ENCODE assay signal across 8 cellular contexts in the genomic region with DNA sequence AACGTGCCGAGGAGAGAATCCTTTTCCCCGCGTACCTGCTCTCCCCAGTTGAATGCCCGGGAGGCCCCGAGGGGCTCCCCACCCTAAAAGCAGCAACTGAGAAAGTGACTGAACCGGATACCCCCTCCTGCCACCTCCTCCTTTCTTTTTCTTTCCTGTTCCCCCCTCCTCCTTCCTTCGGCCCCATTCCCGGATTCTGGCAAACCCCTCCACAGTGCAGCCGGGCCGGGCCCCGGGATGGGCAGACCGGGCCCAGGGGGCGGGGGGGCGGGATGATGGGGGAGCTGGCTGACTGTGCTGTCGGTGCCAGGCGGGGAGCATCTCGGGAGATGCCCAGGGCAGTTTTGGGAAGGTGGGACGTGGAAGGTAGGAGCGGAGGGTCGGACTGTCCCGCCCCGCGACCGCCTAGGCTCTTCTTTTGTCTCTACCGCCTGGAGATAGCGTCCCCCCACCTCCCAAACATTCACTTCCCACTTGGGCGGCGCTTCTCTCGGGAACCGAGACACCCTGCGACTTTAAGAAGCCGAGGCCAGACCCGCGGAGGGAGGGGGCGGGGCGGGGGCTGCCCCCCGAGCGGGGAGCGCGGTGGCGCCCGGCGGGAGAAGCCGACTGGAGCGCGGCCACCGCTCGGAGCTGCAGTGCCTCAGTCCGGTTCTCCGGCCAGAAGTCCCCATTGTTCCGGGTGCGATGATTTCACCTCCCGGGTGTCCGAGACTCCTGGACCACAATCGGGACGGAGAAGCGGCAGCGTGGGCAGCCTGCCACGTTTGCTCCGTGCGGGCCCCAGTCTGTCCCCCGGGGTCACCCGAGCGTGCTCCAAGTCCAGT. TPM values are rescaled to one million over a fixed set of nuclear protein-coding genes. Genes with fewer than 3 reads are reported as not detected.
DNase-seq lines count a peak whose midpoint lies in the region; ATAC-seq, FAIRE-seq and TF ChIP-seq lines count a peak whose summit lies in the region.

No MANE protein-coding gene starts in this region.

- no peak overlapping the region for H3K27ac Mint-ChIP-seq in T-helper 2 cell treated with Interferon-gamma antibody and Interleukin-4, amounts not matched to agents 5 μg/mL and 100 μg/mL, for 36 hours

- H3K9ac ChIP-seq in parathyroid adenoma: no peak overlapping the region

- peak overlapping the region; percentile 39 for H3K4me2 ChIP-seq in parathyroid adenoma (ENCODE audit: low read length)

- H3K36me3 ChIP-seq in esophagus muscularis mucosa (no peaks in the 10 kb centered on the region), parathyroid adenoma (ENCODE audit: control insufficient read depth, insufficient read depth, low read length) (no peaks in the 10 kb centered on the region)

- H3K27ac ChIP-seq in esophagus muscularis mucosa (replicated peaks in 1 of 4): peak overlapping the region in 1 of 4 donors; percentile 13
- no peak overlapping the region for H3K27ac ChIP-seq in parathyroid adenoma

- TF ChIP-seq EP300 in esophagus muscularis mucosa (IDR thresholded peaks at IDR 0.05): no peak

- peaks cover 83% of the 10 kb centered on the region for H3K27me3 Mint-ChIP-seq in T-helper 2 cell treated with Interferon-gamma antibody and Interleukin-4, amounts not matched to agents 5 μg/mL and 100 μg/mL, for 36 hours (ENCODE audit: low read depth)

- H3K4me1 Mint-ChIP-seq in T-helper 2 cell treated with Interferon-gamma antibody and Interleukin-4, amounts not matched to agents 5 μg/mL and 100 μg/mL, for 36 hours (ENCODE audit: low read depth): peaks cover 22% of the 10 kb centered on the region

- intact Hi-C loops in esophagus muscularis mucosa (cut with DNase I): no loop called here

- FAIRE-seq in RCC 7860 (lab: Jason Lieb, UNC): no peak

- H3K9me3 ChIP-seq in esophagus muscularis mucosa (no peaks in the 10 kb centered on the region), parathyroid adenoma (ENCODE audit: control insufficient read depth, low read length) (no peaks in the 10 kb centered on the region)

- H3K4me1 ChIP-seq in esophagus muscularis mucosa (peaks cover 43 to 55% (median 51%) of the 10 kb centered on the region in 4 donors), parathyroid adenoma (peaks cover 11% of the 10 kb centered on the region)

- H3K4me3 Mint-ChIP-seq in T-helper 2 cell treated with Interferon-gamma antibody and Interleukin-4, amounts not matched to agents 5 μg/mL and 100 μg/mL, for 36 hours: peak overlapping the region; percentile 75

- ATAC-seq in HG02588 (IDR thresholded peaks at IDR 0.05; ENCODE audit: unreplicated experiment): no peak

- H3K4me3 ChIP-seq in esophagus muscularis mucosa (peak overlapping the region; percentile 37 to 57 (median 44)), parathyroid adenoma (ENCODE audit: low read depth, low read length) (no peak overlapping the region)

- H3K27me3 ChIP-seq in esophagus muscularis mucosa (peaks cover 39 to 100% (median 99%) of the 10 kb centered on the region in 4 donors), parathyroid adenoma (ENCODE audit: control insufficient read depth, insufficient read depth, low read length) (peaks cover 13% of the 10 kb centered on the region)

- TF ChIP-seq CTCF in esophagus muscularis mucosa (IDR thresholded peaks at IDR 0.05) (no peak), parathyroid adenoma (IDR thresholded peaks at IDR 0.05) (no peak)

- no peak for TF ChIP-seq POLR2A in esophagus muscularis mucosa (IDR thresholded peaks at IDR 0.05; ENCODE audit: low read depth)

- DNase-seq in T-helper 2 cell treated with Interferon-gamma antibody and Interleukin-4, amounts not matched to agents 5 μg/mL and 100 μg/mL, for 36 hours (ENCODE audit: low spot score): no peak
- DNase-seq in T-helper 2 cell: no peak
- DNase-seq in RCC 7860 (ENCODE audit: low spot score): peak; percentile 28
- DNase-seq in esophagus muscularis mucosa (ENCODE audit: extremely low spot score): peak; percentile 87
- no peak for DNase-seq in stimulated activated CD4-positive, alpha-beta T cell treated with anti-CD3 and anti-CD28 coated beads, Interleukin-15, amount 100 ng/mL, for 24 hours
- DNase-seq in activated gamma-delta T cell treated with Interleukin-2 at 50 U/mL for 16 hours: no peak

- no peak overlapping the region for H2AFZ ChIP-seq in parathyroid adenoma

- no peaks in the 10 kb centered on the region for H3K79me2 ChIP-seq in parathyroid adenoma

- H3K9me3 Mint-ChIP-seq in T-helper 2 cell treated with Interferon-gamma antibody and Interleukin-4, amounts not matched to agents 5 μg/mL and 100 μg/mL, for 36 hours: no peaks in the 10 kb centered on the region

- H3K36me3 Mint-ChIP-seq in T-helper 2 cell treated with Interferon-gamma antibody and Interleukin-4, amounts not matched to agents 5 μg/mL and 100 μg/mL, for 36 hours (ENCODE audit: low read depth): peaks cover 5% of the 10 kb centered on the region

- 8% methylated on average over 20 of the region's 65 CpGs for WGBS in esophagus muscularis mucosa

RNA-seq across cellular contexts. Expression of a gene that starts 8.2 kb away (rescaled TPM):
- not detected for total RNA-seq in esophagus muscularis mucosa

RNA-seq across cellular contexts. Expression of a gene that starts 9.2 kb away (rescaled TPM):
- under 1 TPM in 3 of 4 donors, not detected in 1; 0.17 to 0.83 (median 0.23) TPM for total RNA-seq in esophagus muscularis mucosa

Comparison
In these comparisons a context has a peak if more than half of its experiments do, and no peak if none do; other contexts are left out.
1. DNase-seq: peak in RCC 7860 (single experiment) and esophagus muscularis mucosa (single experiment); none in T-helper 2 cell treated with Interferon-gamma antibody and Interleukin-4, amounts not matched to agents 5 μg/mL and 100 μg/mL, for 36 hours (single experiment), T-helper 2 cell (0 of 5), stimulated activated CD4-positive, alpha-beta T cell treated with anti-CD3 and anti-CD28 coated beads, Interleukin-15, amount 100 ng/mL, for 24 hours (single experiment) and activated gamma-delta T cell treated with Interleukin-2 at 50 U/mL for 16 hours (single experiment).